ENCODE assay signal across 32 cellular contexts in the genomic region with DNA sequence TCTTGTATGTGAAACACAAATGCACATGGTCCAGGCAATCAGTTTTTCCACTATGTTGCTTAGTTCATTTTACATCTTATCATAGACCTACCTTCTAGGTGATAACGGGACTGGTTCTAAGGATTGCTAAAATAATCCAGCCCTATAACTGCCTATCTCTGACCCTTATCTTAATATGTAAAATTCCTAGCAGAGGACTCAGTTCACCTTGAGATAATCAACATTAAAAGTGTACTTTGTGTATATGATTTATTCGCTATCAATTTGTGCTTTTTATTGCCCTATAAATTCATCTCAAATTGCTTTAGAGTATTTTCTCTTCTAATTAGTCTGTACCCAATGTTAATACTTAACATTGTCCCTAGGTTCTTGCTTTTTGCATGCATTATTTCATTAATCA.
"Had no signal": no experiment of that assay in that cellular context is flagged by ENCODE, and none has a peak within 500 bp of the region (broad histone marks: within the 10 kb centered on the region; RNA-seq: fewer than 3 reads in every experiment).

No MANE protein-coding gene starts in this region.

- DNase-seq: Karpas-422, Kasumi-1, KG1, MG63, MM.1S, MV-4-11, NCI-H1048, NCI-H1092, NCI-H1092 treated with DMSO at 0.1 percent for 48 hours, NCI-H1105, NCI-H1105 treated with DMSO at 0.1 percent for 48 hours, NCI-H1417, NCI-H1417 treated with DMSO at 0.1 percent for 48 hours, NCI-H1436, NCI-H1436 treated with DMSO at 0.1 percent for 48 hours, NCI-H146, NCI-H1694, NCI-H187, NCI-H187 treated with DMSO at 0.1 percent for 48 hours, NCI-H1930, NCI-H2029, NCI-H2029 treated with DMSO at 0.1 percent for 48 hours, NCI-H2081, NCI-H2081 treated with DMSO at 0.1 percent for 48 hours, NCI-H2107, NCI-H2171, NCI-H2227 treated with DMSO at 0.1 percent for 48 hours, NCI-H226, NCI-H345, NCI-H510A, NCI-H510A treated with DMSO at 0.1 percent for 48 hours had no signal

- H3K4me3 ChIP-seq: MG63 had no signal

- H3K27ac ChIP-seq: KMS-11 had no signal

- H3K9me3 ChIP-seq: MG63 had no signal

- H3K36me3 ChIP-seq: MG63 had no signal

- H3K27me3 ChIP-seq: MG63 had no signal
